32 cellular contexts compared by ENCODE assay signal in genomic region chr13:43693639-43694038, GRCh38.
"Had no signal": no experiment of that assay in that cellular context is flagged by ENCODE, and none has a peak within 500 bp of the region (broad histone marks: within the 10 kb centered on the region; RNA-seq: fewer than 3 reads in every experiment).

No MANE protein-coding gene starts in this region.

- H3K9me3 Mint-ChIP-seq: activated CD4-positive, alpha-beta memory T cell treated with anti-CD3 and anti-CD28 coated beads for 36 hours; activated CD4-positive, alpha-beta T cell treated with anti-CD3 and anti-CD28 coated beads, Interleukin-2, amount 10 ng/mL, durations not matched to agents 24 days and 14 days; activated T-cell treated with anti-CD3 and anti-CD28 coated beads, Interleukin-2, amount 50 U/mL, for 24 hours; activated T-cell treated with anti-CD3 and anti-CD28 coated beads, Interleukin-2, amount 50 U/mL, for 72 hours; central memory CD8-positive, alpha-beta T cell; dendritic cell treated with granulocyte-macrophage colony-stimulating factor and Interleukin-4, amounts not matched to agents 40 ng/mL and 50 ng/mL, for 4 days; endodermal cell; T-cell; T-helper 1 cell treated with Interleukin-12 subunit alpha and Interleukin-12 subunit beta and Interleukin-4 antibody, amounts not matched to agents 30 μg/mL and 1 μg/mL, for 36 hours had no signal

- ATAC-seq: activated CD8-positive, alpha-beta memory T cell treated with anti-CD3 and anti-CD28 coated beads, Interleukin-2, amount 10 ng/mL, durations not matched to agents 7 days and 5 days; activated CD8-positive, alpha-beta T cell treated with anti-CD3 and anti-CD28 coated beads, Interleukin-2, amount 10 ng/mL, durations not matched to agents 7 days and 5 days; esophagus mucosa; T-cell had no signal

- H3K36me3 Mint-ChIP-seq: activated CD4-positive, alpha-beta memory T cell treated with anti-CD3 and anti-CD28 coated beads for 36 hours; activated CD8-positive, alpha-beta memory T cell treated with anti-CD3 and anti-CD28 coated beads, Interleukin-2, amount 10 ng/mL, durations not matched to agents 7 days and 5 days; activated naive CD8-positive, alpha-beta T cell; T-cell had no signal

- DNase-seq: activated CD4-positive, alpha-beta memory T cell treated with anti-CD3 and anti-CD28 coated beads for 36 hours; activated CD4-positive, alpha-beta T cell treated with anti-CD3 and anti-CD28 coated beads for 36 hours; activated CD4-positive, alpha-beta T cell treated with anti-CD3 and anti-CD28 coated beads, Interleukin-2, amount 10 ng/mL, durations not matched to agents 24 days and 14 days; activated CD4-positive, CD25-positive, alpha-beta regulatory T cell; activated CD4-positive, CD25-positive, alpha-beta regulatory T cell treated with anti-CD3 and anti-CD28 coated beads, Interleukin-2, amount 50 U/mL, for 72 hours; activated CD8-positive, alpha-beta memory T cell treated with anti-CD3 and anti-CD28 coated beads, Interleukin-2, amount 10 ng/mL, durations not matched to agents 7 days and 5 days; activated CD8-positive, alpha-beta memory T cell treated with anti-CD3 and anti-CD28 coated beads, Interleukin-2, amount 50 U/mL, for 4 hours; activated CD8-positive, alpha-beta T cell treated with anti-CD3 and anti-CD28 coated beads, Interleukin-2, amount 10 ng/mL, durations not matched to agents 7 days and 5 days; activated gamma-delta T cell treated with Interleukin-2 at 50 U/mL for 16 hours; activated naive CD4-positive, alpha-beta T cell treated with anti-CD3 and anti-CD28 coated beads, Interleukin-2, amount 50 U/mL, for 16 hours; activated naive CD4-positive, alpha-beta T cell treated with Interleukin-2 at 50 U/mL for 16 hours; activated T-cell treated with anti-CD3 and anti-CD28 coated beads, Interleukin-2, amount 50 U/mL, for 24 hours; activated T-cell treated with anti-CD3 and anti-CD28 coated beads, Interleukin-2, amount 50 U/mL, for 72 hours; amniotic stem cell; anterior cingulate cortex; brain microvascular endothelial cell; dorsolateral prefrontal cortex; effector memory CD4-positive, alpha-beta T cell; endodermal cell; foreskin fibroblast; head of caudate nucleus; T-cell; T1000; WERI-Rb-1 had no signal

- H3K4me3 Mint-ChIP-seq: activated CD4-positive, alpha-beta memory T cell treated with anti-CD3 and anti-CD28 coated beads for 36 hours; activated CD4-positive, alpha-beta T cell treated with anti-CD3 and anti-CD28 coated beads for 36 hours; activated CD4-positive, alpha-beta T cell treated with anti-CD3 and anti-CD28 coated beads, Interleukin-2, amount 10 ng/mL, durations not matched to agents 24 days and 14 days; activated CD8-positive, alpha-beta memory T cell treated with anti-CD3 and anti-CD28 coated beads, Interleukin-2, amount 10 ng/mL, durations not matched to agents 7 days and 5 days; activated CD8-positive, alpha-beta T cell treated with anti-CD3 and anti-CD28 coated beads, Interleukin-2, amount 10 ng/mL, durations not matched to agents 7 days and 5 days; activated naive CD8-positive, alpha-beta T cell; activated T-cell treated with anti-CD3 and anti-CD28 coated beads, Interleukin-2, amount 50 U/mL, for 24 hours; activated T-cell treated with anti-CD3 and anti-CD28 coated beads, Interleukin-2, amount 50 U/mL, for 72 hours; central memory CD8-positive, alpha-beta T cell; dendritic cell treated with granulocyte-macrophage colony-stimulating factor and Interleukin-4, amounts not matched to agents 40 ng/mL and 50 ng/mL, for 4 days; endodermal cell; T-cell; T-helper 1 cell treated with Interleukin-12 subunit alpha and Interleukin-12 subunit beta and Interleukin-4 antibody, amounts not matched to agents 30 μg/mL and 1 μg/mL, for 36 hours had no signal

- H3K4me3 ChIP-seq: coronary artery, dorsolateral prefrontal cortex had no signal

- H3K27ac ChIP-seq: brain microvascular endothelial cell, coronary artery, dorsolateral prefrontal cortex, WERI-Rb-1 had no signal

- H3K36me3 ChIP-seq: brain microvascular endothelial cell, WERI-Rb-1 had no signal

- FAIRE-seq: astrocyte, bronchial epithelial cell had no signal

- H3K27me3 ChIP-seq: brain microvascular endothelial cell, dorsolateral prefrontal cortex had no signal

- H3K27ac Mint-ChIP-seq: activated CD4-positive, alpha-beta memory T cell treated with anti-CD3 and anti-CD28 coated beads for 36 hours; activated CD4-positive, alpha-beta T cell treated with anti-CD3 and anti-CD28 coated beads for 36 hours; activated CD4-positive, alpha-beta T cell treated with anti-CD3 and anti-CD28 coated beads, Interleukin-2, amount 10 ng/mL, durations not matched to agents 24 days and 14 days; activated CD8-positive, alpha-beta memory T cell treated with anti-CD3 and anti-CD28 coated beads, Interleukin-2, amount 10 ng/mL, durations not matched to agents 7 days and 5 days; activated CD8-positive, alpha-beta T cell treated with anti-CD3 and anti-CD28 coated beads, Interleukin-2, amount 10 ng/mL, durations not matched to agents 7 days and 5 days; activated naive CD8-positive, alpha-beta T cell; activated T-cell treated with anti-CD3 and anti-CD28 coated beads, Interleukin-2, amount 50 U/mL, for 24 hours; activated T-cell treated with anti-CD3 and anti-CD28 coated beads, Interleukin-2, amount 50 U/mL, for 72 hours; dendritic cell treated with granulocyte-macrophage colony-stimulating factor and Interleukin-4, amounts not matched to agents 40 ng/mL and 50 ng/mL, for 4 days; endodermal cell; T-cell; T-helper 1 cell treated with Interleukin-12 subunit alpha and Interleukin-12 subunit beta and Interleukin-4 antibody, amounts not matched to agents 30 μg/mL and 1 μg/mL, for 36 hours had no signal

- H3K4me1 Mint-ChIP-seq: activated CD8-positive, alpha-beta memory T cell treated with anti-CD3 and anti-CD28 coated beads, Interleukin-2, amount 10 ng/mL, durations not matched to agents 7 days and 5 days; central memory CD8-positive, alpha-beta T cell; T-cell had no signal
